ENCODE assay signal across 26 cellular contexts in genomic region chr15:36053746-36054145, GRCh38.
"Had no signal": no experiment of that assay in that cellular context is flagged by ENCODE, and none has a peak within 500 bp of the region (broad histone marks: within the 10 kb centered on the region; RNA-seq: fewer than 3 reads in every experiment).

No MANE protein-coding gene starts in this region.

- H3K4me3 ChIP-seq: esophagus squamous epithelium, gastroesophageal sphincter, heart right ventricle, left lung, lung, neural progenitor cell, right atrium auricular region, spleen, testis, uterus had no signal

- H3K27ac Mint-ChIP-seq: activated naive CD4-positive, alpha-beta T cell treated with anti-CD3 and anti-CD28 coated beads, Interleukin-2, amount 50 U/mL, for 24 hours; effector memory CD8-positive, alpha-beta T cell; naive thymus-derived CD8-positive, alpha-beta T cell; neural progenitor cell; WTC11 had no signal

- H3K27me3 Mint-ChIP-seq: activated naive CD4-positive, alpha-beta T cell treated with anti-CD3 and anti-CD28 coated beads, Interleukin-2, amount 50 U/mL, for 24 hours; effector memory CD8-positive, alpha-beta T cell had no signal

- H3K27me3 ChIP-seq: brain microvascular endothelial cell, esophagus squamous epithelium, gastroesophageal sphincter, heart right ventricle, left lung, neural progenitor cell, right atrium auricular region, spleen, testis, uterus had no signal

- FAIRE-seq: endothelial cell of umbilical vein, keratinocyte had no signal

- H3K9me3 ChIP-seq: esophagus squamous epithelium, gastroesophageal sphincter, heart right ventricle, left lung, right atrium auricular region, spleen, testis, uterus had no signal

- H3K4me1 ChIP-seq: esophagus squamous epithelium, gastroesophageal sphincter, heart right ventricle, left lung, right atrium auricular region, spleen, testis, uterus had no signal

- H3K4me2 ChIP-seq: neural progenitor cell had no signal

- DNase-seq: activated gamma-delta T cell treated with Interleukin-2 at 50 U/mL for 16 hours; activated T-cell treated with anti-CD3 and anti-CD28 coated beads, Interleukin-2, amount 50 U/mL, for 1 hour; aorta; brain microvascular endothelial cell; central memory CD4-positive, alpha-beta T cell; effector memory CD8-positive, alpha-beta T cell; esophagus squamous epithelium; heart right ventricle; left lung; naive thymus-derived CD8-positive, alpha-beta T cell; posterior cingulate gyrus; spleen; stimulated activated CD4-positive, alpha-beta T cell treated with anti-CD3 and anti-CD28 coated beads, Interleukin-4, amount 100 ng/mL, for 1 hour; stimulated activated naive CD4-positive, alpha-beta T cell; T1000; testis; trophoblast cell; uterus had no signal

- H3K36me3 Mint-ChIP-seq: activated naive CD4-positive, alpha-beta T cell treated with anti-CD3 and anti-CD28 coated beads, Interleukin-2, amount 50 U/mL, for 24 hours; naive thymus-derived CD8-positive, alpha-beta T cell; neural progenitor cell; WTC11 had no signal

- H3K9ac ChIP-seq: neural progenitor cell had no signal

- H3K9me3 Mint-ChIP-seq: neural progenitor cell, WTC11 had no signal

- H3K4me3 Mint-ChIP-seq: activated naive CD4-positive, alpha-beta T cell treated with anti-CD3 and anti-CD28 coated beads, Interleukin-2, amount 50 U/mL, for 24 hours; effector memory CD8-positive, alpha-beta T cell; naive thymus-derived CD8-positive, alpha-beta T cell; neural progenitor cell; WTC11 had no signal

- H3K27ac ChIP-seq: brain microvascular endothelial cell, esophagus squamous epithelium, gastroesophageal sphincter, heart right ventricle, left lung, neural progenitor cell, right atrium auricular region, spleen, testis, uterus had no signal

- H2AFZ ChIP-seq: neural progenitor cell had no signal

- H3K4me1 Mint-ChIP-seq: activated naive CD4-positive, alpha-beta T cell treated with anti-CD3 and anti-CD28 coated beads, Interleukin-2, amount 50 U/mL, for 24 hours; naive thymus-derived CD8-positive, alpha-beta T cell had no signal

- H3K36me3 ChIP-seq: brain microvascular endothelial cell, esophagus squamous epithelium, gastroesophageal sphincter, heart right ventricle, left lung, neural progenitor cell, right atrium auricular region, spleen, uterus had no signal

- ATAC-seq: effector memory CD8-positive, alpha-beta T cell; gastroesophageal sphincter; heart right ventricle; left lung; naive thymus-derived CD8-positive, alpha-beta T cell; WTC11 had no signal
